8 cellular contexts compared by ENCODE assay signal in genomic region chr10:87635498-87636312, GRCh38. TPM values are rescaled to one million over a fixed set of nuclear protein-coding genes. Genes with fewer than 3 reads are reported as not detected.
DNase-seq lines count a peak whose midpoint lies in the region; ATAC-seq, FAIRE-seq and TF ChIP-seq lines count a peak whose summit lies in the region.

No MANE protein-coding gene starts in this region.

- H3K4me1 Mint-ChIP-seq in progenitor cell of endocrine pancreas (ENCODE audit: low read depth): peaks cover 11% of the 10 kb centered on the region

- H3K9ac ChIP-seq in H1 (replicated peaks in 1 of 4; ENCODE audit: extremely low read depth in 1 of 4, low read depth in 3 of 4, low read length in 3 of 4): no peak overlapping the region

- no peak overlapping the region for H2AK5ac ChIP-seq in H1 (ENCODE audit: low read depth, low read length)

- no peak for TF ChIP-seq CTCF in A673 (conservative IDR thresholded peaks at IDR 0.05; ENCODE audit: low read depth, low read length)
- TF ChIP-seq CTCF in NB4 (IDR thresholded peaks at IDR 0.05; ENCODE audit: low read depth, low read length): no peak
- TF ChIP-seq CTCF in H1 (IDR thresholded peaks at IDR 0.05; ENCODE audit: control extremely low read depth in 1 of 3, insufficient read depth in 1 of 3, low read depth in 1 of 3, low read length in 3 of 3): no peak
- no peak for TF ChIP-seq CTCF in progenitor cell of endocrine pancreas (IDR thresholded peaks at IDR 0.05; ENCODE audit: unreplicated experiment)

- H3K27me3 ChIP-seq in A673 (replicated peaks; ENCODE audit: insufficient read depth, low read depth, low read length, poor library complexity): no peaks in the 10 kb centered on the region
- H3K27me3 ChIP-seq in H1 (replicated peaks in 1 of 4; ENCODE audit: control insufficient read depth in 3 of 4, extremely low read depth in 1 of 4, insufficient read depth in 3 of 4, low read length in 3 of 4): no peaks in the 10 kb centered on the region

- peaks cover 20% of the 10 kb centered on the region for H3K27me3 Mint-ChIP-seq in progenitor cell of endocrine pancreas

- no peak overlapping the region for H3K23ac ChIP-seq in H1 (ENCODE audit: insufficient read length)

- TF ChIP-seq RAD21 in H1 (IDR thresholded peaks at IDR 0.05 in 1 of 2, conservative IDR thresholded peaks at IDR 0.05 in 1 of 2; ENCODE audit: low read depth in 2 of 2, low read length in 2 of 2): no peak

- no peaks in the 10 kb centered on the region; the same call in 1 of the 2 replicates for H3K23me2 ChIP-seq in H1 (ENCODE audit: low read depth, low read length)

- no peak overlapping the region for H2BK20ac ChIP-seq in H1 (ENCODE audit: low read length)

- H3K4me2 ChIP-seq in H1 (ENCODE audit: insufficient read depth in 1 of 2, low read depth in 2 of 2, low read length in 2 of 2): no peak overlapping the region

- no peak overlapping the region for H3K4me3 Mint-ChIP-seq in progenitor cell of endocrine pancreas (ENCODE audit: low read depth)

- CTCF ChIA-PET in A673 (lab: Charles Lee): no interaction called here
- CTCF ChIA-PET in H1 (lab: Charles Lee; ENCODE audit: partially characterized antibody): no interaction called here

- TF ChIP-seq EP300 in H1 (IDR thresholded peaks at IDR 0.05; ENCODE audit: borderline replicate concordance in 1 of 2, low read depth in 2 of 2, low read length in 2 of 2): no peak

- H3K4me3 ChIP-seq in A673 (ENCODE audit: low read depth, low read length, poor library complexity, severe bottlenecking) (no peak overlapping the region), NB4 (ENCODE audit: low read depth, low read length) (no peak overlapping the region), H1 (ENCODE audit: extremely low read depth in 1 of 4, insufficient read depth in 2 of 4, low read depth in 3 of 4, low read length in 4 of 4) (no peak overlapping the region)

- no peaks in the 10 kb centered on the region for H3K79me2 ChIP-seq in H1 (ENCODE audit: control insufficient read depth in 1 of 2, insufficient read depth in 2 of 2, low read length in 2 of 2)

- H3K14ac ChIP-seq in H1 (ENCODE audit: insufficient read length): no peak overlapping the region

- FAIRE-seq in H1 (lab: Jason Lieb, UNC): no peak

- no peak overlapping the region for H4K5ac ChIP-seq in H1 (ENCODE audit: insufficient read length, low read depth, low read length)

- no peak overlapping the region for H3K18ac ChIP-seq in H1 (ENCODE audit: extremely low read depth, low read length)

- BruUV-seq in A673 (replicated peaks; lab: Mats Ljungman, UMichigan): no TSS peak

- no peaks in the 10 kb centered on the region for H3K36me3 Mint-ChIP-seq in progenitor cell of endocrine pancreas (ENCODE audit: insufficient read depth)

- H3K36me3 ChIP-seq in A673 (ENCODE audit: insufficient read depth, low read length, poor library complexity, severe bottlenecking) (no peaks in the 10 kb centered on the region), H1 (ENCODE audit: control insufficient read depth in 2 of 4, insufficient read depth in 4 of 4, low read length in 3 of 4) (no peaks in the 10 kb centered on the region)

- no peaks in the 10 kb centered on the region for H4K20me1 ChIP-seq in H1 (replicated peaks in 1 of 2; ENCODE audit: control insufficient read depth in 1 of 2, insufficient read depth in 2 of 2, low read length in 2 of 2)

- no peak overlapping the region for H3K56ac ChIP-seq in H1 (replicated peaks; ENCODE audit: insufficient read length, low read depth, low read length)

- intact Hi-C loops in A673 (cut with micrococcal nuclease; ENCODE audit: unreplicated experiment): no loop called here

- no peak overlapping the region for H2BK120ac ChIP-seq in H1 (replicated peaks; ENCODE audit: low read depth, low read length)

- H4K8ac ChIP-seq in H1 (ENCODE audit: extremely low read depth, insufficient read depth, low read length): no peak overlapping the region

- WGBS in H1 (ENCODE audit: extremely low coverage in 1 of 2, insufficient coverage in 1 of 2, insufficient read length in 1 of 2, insufficient replicate concordance in 2 of 2, low coverage in 1 of 2, low lambda C conversion rate in 2 of 2, missing lambda C conversion rate in 1 of 2), 2 experiments: 87% methylated on average over 5 of the region's 5 CpGs; no CpG with 5 or more reads in 1 of the 2 experiments

- no peaks in the 10 kb centered on the region for H3K79me1 ChIP-seq in H1 (ENCODE audit: low read depth, low read length)

- H3K27ac ChIP-seq in A673 (ENCODE audit: low read depth, low read length, poor library complexity, severe bottlenecking) (no peak overlapping the region), H1 (ENCODE audit: low read depth, low read length) (no peak overlapping the region)

- DNase-seq in A673 (ENCODE audit: low spot score): peak; percentile 35
- DNase-seq in NB4 (ENCODE audit: low read depth): peak; percentile 83
- no peak for DNase-seq in H1 (ENCODE audit: low read depth in 1 of 2, low spot score in 2 of 2)
- peak; percentile 52 for DNase-seq in stimulated activated CD8-positive, alpha-beta memory T cell treated with anti-CD3 and anti-CD28 coated beads, Interleukin-4, amount 100 ng/mL, for 48 hours
- no peak for DNase-seq in NCI-H1694 treated with DMSO at 0.1 percent for 48 hours (lab: John Stamatoyannopoulos, UW)
- no peak for DNase-seq in progenitor cell of endocrine pancreas (ENCODE audit: low spot score, unreplicated experiment)

- no peak overlapping the region for H4K91ac ChIP-seq in H1 (replicated peaks; ENCODE audit: insufficient read length, low read length)

- peak; percentile 73 for ATAC-seq in GM21381 (IDR thresholded peaks at IDR 0.05; ENCODE audit: unreplicated experiment)
- ATAC-seq in GM19035 (IDR thresholded peaks at IDR 0.05; ENCODE audit: unreplicated experiment): no peak

- H2BK5ac ChIP-seq in H1 (ENCODE audit: low read depth, low read length): no peak overlapping the region

- peak overlapping the region; percentile 19; the same call in 1 of the 2 replicates for H2BK12ac ChIP-seq in H1 (ENCODE audit: low read depth, low read length)

- POLR2A ChIA-PET in A673 (lab: Charles Lee; ENCODE audit: low non-redundant PET) (no interaction called here), H1 (lab: Charles Lee; ENCODE audit: partially characterized antibody) (no interaction called here)

- H2AFZ ChIP-seq in H1 (ENCODE audit: low read length): no peak overlapping the region

- no peaks in the 10 kb centered on the region for H3K9me3 ChIP-seq in A673 (ENCODE audit: low read depth, low read length, poor library complexity, severe bottlenecking)
- peaks cover 3 to 4% of the 10 kb centered on the region in 2 experiments; a peak in 1 of 4 replicates for H3K9me3 ChIP-seq in H1 (ENCODE audit: insufficient read depth in 2 of 2, low read depth in 1 of 2, low read length in 1 of 2)

- H3K9me3 Mint-ChIP-seq in progenitor cell of endocrine pancreas (ENCODE audit: low read depth): peaks cover 6% of the 10 kb centered on the region

- no peak for TF ChIP-seq POLR2A in NB4 (IDR thresholded peaks at IDR 0.05; ENCODE audit: extremely low read depth, insufficient read length)
- no peak for TF ChIP-seq POLR2A in H1 (IDR thresholded peaks at IDR 0.05; ENCODE audit: control extremely low read depth in 1 of 2, low read depth in 2 of 2, low read length in 2 of 2)

- H2BK15ac ChIP-seq in H1 (ENCODE audit: low read length): no peak overlapping the region

- H3K4me1 ChIP-seq in A673 (ENCODE audit: insufficient read depth, low read length, poor library complexity, severe bottlenecking) (no peaks in the 10 kb centered on the region), H1 (replicated peaks in 1 of 4; ENCODE audit: control insufficient read depth in 3 of 4, insufficient read depth in 4 of 4, low read length in 3 of 4) (peaks cover 0 to 4% (median 0%) of the 10 kb centered on the region in 4 experiments; a peak in 1 of 7 replicates)

- no peak overlapping the region for H3K4ac ChIP-seq in H1 (replicated peaks; ENCODE audit: insufficient read length, low read depth, low read length)

- no peak overlapping the region for H3K27ac Mint-ChIP-seq in progenitor cell of endocrine pancreas

TF ChIP-seq in H1, 55 proteins besides CTCF, POLR2A, EP300 and RAD21 (continues in another document):
- no peak for TF ChIP-seq EGR1 (IDR thresholded peaks at IDR 0.05; ENCODE audit: borderline replicate concordance, low read depth, low read length)
- no peak for TF ChIP-seq TAF7 (optimal IDR thresholded peaks at IDR 0.05; ENCODE audit: borderline replicate concordance, low read depth, low read length)
- TF ChIP-seq CBX5 (IDR thresholded peaks at IDR 0.05; ENCODE audit: low read depth, low read length): no peak
- TF ChIP-seq SP4 (IDR thresholded peaks at IDR 0.05; ENCODE audit: low read length): no peak
- no peak for TF ChIP-seq USF2 (IDR thresholded peaks at IDR 0.05; ENCODE audit: low read length)
- TF ChIP-seq EZH2 (IDR thresholded peaks at IDR 0.05; ENCODE audit: low read depth, low read length, severe bottlenecking): no peak
- TF ChIP-seq JUND (IDR thresholded peaks at IDR 0.05; ENCODE audit: low read length): no peak
- TF ChIP-seq HDAC2 (IDR thresholded peaks at IDR 0.05; ENCODE audit: borderline replicate concordance in 1 of 2, low read depth in 2 of 2, low read length in 2 of 2): no peak
- TF ChIP-seq, protein P1, sequence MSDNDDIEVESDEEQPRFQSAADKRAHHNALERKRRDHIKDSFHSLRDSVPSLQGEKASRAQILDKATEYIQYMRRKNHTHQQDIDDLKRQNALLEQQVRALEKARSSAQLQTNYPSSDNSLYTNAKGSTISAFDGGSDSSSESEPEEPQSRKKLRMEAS (IDR thresholded peaks at IDR 0.05): no peak
- no peak for TF ChIP-seq KDM5A (IDR thresholded peaks at IDR 0.05; ENCODE audit: low read length)
- TF ChIP-seq RXRA (IDR thresholded peaks at IDR 0.05; ENCODE audit: insufficient read depth, low read depth, low read length): no peak

RNA-seq across cellular contexts. Expression of gene PAPSS2, which starts 24.0 kb away (rescaled TPM):
- total RNA-seq in A673 (2021) (10.2 and 14.0 TPM in 2 replicates), progenitor cell of endocrine pancreas (7.3 and 7.5 TPM in 2 replicates)
- total RNA-seq in H1 (2021; fragmentation: NEBNext Ultra II Directional; extraction: Animal tissue kit (Norgen Biotek cat#: 25700)): 20.2 and 23.8 TPM in 2 replicates
- 7.3 and 7.6 TPM in 2 replicates for polyA plus RNA-seq in H1 (2011; rRNA removed)
- 8.9 TPM for polyA plus RNA-seq in H1 (2011; cell fraction: cytosol; rRNA removed)
- 13.8 TPM for polyA plus RNA-seq in H1 (2011; cell fraction: nucleus; rRNA removed)
- polyA plus RNA-seq in H1 (2012, experiment 1 of 2): 15.8 to 33.5 TPM (median 20.2 TPM) in 4 replicates
- polyA plus RNA-seq in H1 (2012, experiment 2 of 2): 5.4 TPM
- 12.7 TPM for polyA plus RNA-seq in H1 (2013, experiment 1 of 2)
- 12.0 TPM for polyA plus RNA-seq in H1 (2013, experiment 2 of 2)
- 13.1 and 15.0 TPM in 2 replicates for polyA minus RNA-seq in H1 (2011; rRNA and poly(A)+ RNA removed)
- polyA minus RNA-seq in H1 (2011; cell fraction: cytosol; rRNA and poly(A)+ RNA removed): 6.2 TPM
- polyA minus RNA-seq in H1 (2011; cell fraction: nucleus; rRNA and poly(A)+ RNA removed): 12.3 TPM

Comparison
In these comparisons a context has a peak if more than half of its experiments do, and no peak if none do; other contexts are left out.
1. DNase-seq: peak in A673 (single experiment), NB4 (single experiment) and stimulated activated CD8-positive, alpha-beta memory T cell treated with anti-CD3 and anti-CD28 coated beads, Interleukin-4, amount 100 ng/mL, for 48 hours (single experiment); none in H1 (0 of 2), NCI-H1694 treated with DMSO at 0.1 percent for 48 hours (single experiment) and progenitor cell of endocrine pancreas (single experiment).